ENCODE assay signal across 14 cellular contexts in the genomic region with DNA sequence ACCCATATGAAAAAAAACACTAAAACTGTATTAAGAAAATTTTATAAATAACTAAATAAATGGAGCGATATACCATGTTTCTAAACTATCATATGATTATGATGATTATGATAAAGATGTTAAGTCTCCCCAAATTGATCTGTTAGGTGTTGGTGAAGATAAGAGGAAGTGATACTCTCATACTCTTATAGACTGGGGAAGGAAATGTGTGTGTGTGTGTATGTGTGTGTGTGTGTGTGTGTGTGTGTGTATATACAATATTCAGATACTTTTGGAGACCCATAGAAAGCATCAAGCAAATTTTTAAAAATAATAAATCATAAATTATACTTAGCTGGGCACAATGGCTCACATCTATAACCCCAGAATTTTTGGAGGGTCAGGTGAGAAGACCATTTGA.
A peak's percentile ranks its signal among the peaks of the same experiment; 100 is the strongest.
DNase-seq lines count a peak whose midpoint lies in the region; ATAC-seq, FAIRE-seq and TF ChIP-seq lines count a peak whose summit lies in the region.
"Had no signal": no experiment of that assay in that cellular context is flagged by ENCODE, and none has a peak within 500 bp of the region (broad histone marks: within the 10 kb centered on the region; RNA-seq: fewer than 3 reads in every experiment).

No MANE protein-coding gene starts in this region.

- no peak for FAIRE-seq in GM18507 (lab: Jason Lieb, UNC)

- no peak overlapping the region for H3K4me3 Mint-ChIP-seq in CD4-positive, alpha-beta memory T cell
- H3K4me3 Mint-ChIP-seq: activated CD4-positive, alpha-beta T cell treated with anti-CD3 and anti-CD28 coated beads, Interleukin-2, amount 10 ng/mL, durations not matched to agents 24 days and 14 days; activated naive CD4-positive, alpha-beta T cell treated with anti-CD3 and anti-CD28 coated beads for 36 hours; naive thymus-derived CD8-positive, alpha-beta T cell had no signal

- H3K27ac Mint-ChIP-seq in CD4-positive, alpha-beta memory T cell = no peak overlapping the region
- H3K27ac Mint-ChIP-seq: activated CD4-positive, alpha-beta T cell treated with anti-CD3 and anti-CD28 coated beads, Interleukin-2, amount 10 ng/mL, durations not matched to agents 24 days and 14 days; activated naive CD4-positive, alpha-beta T cell treated with anti-CD3 and anti-CD28 coated beads for 36 hours; naive thymus-derived CD8-positive, alpha-beta T cell had no signal

- POLR2A ChIA-PET in CD4-positive, alpha-beta memory T cell (lab: Charles Lee; ENCODE audit: partially characterized antibody) = no interaction called here

- no peaks in the 10 kb centered on the region for H3K27me3 ChIP-seq in lower lobe of right lung (ENCODE audit: low read depth)
- H3K27me3 ChIP-seq in CD4-positive, alpha-beta memory T cell (ENCODE audit: insufficient read depth, low read length) = no peaks in the 10 kb centered on the region

- TF ChIP-seq POLR2A in NB4 (IDR thresholded peaks at IDR 0.05; ENCODE audit: extremely low read depth, insufficient read length) = no peak

- H3K4me1 ChIP-seq in lower lobe of right lung = no peaks in the 10 kb centered on the region
- no peaks in the 10 kb centered on the region for H3K4me1 ChIP-seq in CD4-positive, alpha-beta memory T cell (ENCODE audit: insufficient read depth, low read length)

- H3K4me1 Mint-ChIP-seq in CD4-positive, alpha-beta memory T cell = no peaks in the 10 kb centered on the region
- H3K4me1 Mint-ChIP-seq: activated CD4-positive, alpha-beta T cell treated with anti-CD3 and anti-CD28 coated beads, Interleukin-2, amount 10 ng/mL, durations not matched to agents 24 days and 14 days; naive thymus-derived CD8-positive, alpha-beta T cell had no signal

- CTCF ChIA-PET in CD4-positive, alpha-beta memory T cell (lab: Charles Lee; ENCODE audit: partially characterized antibody) = no interaction called here

- H3K9me3 Mint-ChIP-seq in CD4-positive, alpha-beta memory T cell = no peaks in the 10 kb centered on the region
- H3K9me3 Mint-ChIP-seq: activated CD4-positive, alpha-beta T cell treated with anti-CD3 and anti-CD28 coated beads, Interleukin-2, amount 10 ng/mL, durations not matched to agents 24 days and 14 days; activated naive CD4-positive, alpha-beta T cell treated with anti-CD3 and anti-CD28 coated beads for 36 hours; naive thymus-derived CD8-positive, alpha-beta T cell had no signal

- DNase-seq in GM18507 (ENCODE audit: extremely low spot score, insufficient read length, low read depth) = peak; percentile 0
- peak; percentile 14 for DNase-seq in NB4 (ENCODE audit: low read depth)
- no peak for DNase-seq in middle frontal gyrus (ENCODE audit: extremely low spot score, low spot score)
- no peak for DNase-seq in lower lobe of right lung
- DNase-seq in CD4-positive, alpha-beta memory T cell = no peak
- no peak for DNase-seq in GM03348 (ENCODE audit: low spot score)
- DNase-seq: activated CD4-positive, alpha-beta T cell treated with anti-CD3 and anti-CD28 coated beads, Interleukin-2, amount 10 ng/mL, durations not matched to agents 24 days and 14 days; activated naive CD4-positive, alpha-beta T cell treated with anti-CD3 and anti-CD28 coated beads for 36 hours; GOT3; islet precursor cell; naive thymus-derived CD8-positive, alpha-beta T cell; SK-N-SH had no signal

- intact Hi-C loops in lower lobe of right lung (cut with DNase I) = no loop called here
- intact Hi-C loops in CD4-positive, alpha-beta memory T cell (cut with micrococcal nuclease) = no loop called here

- no peaks in the 10 kb centered on the region for H3K9me3 ChIP-seq in lower lobe of right lung
- no peaks in the 10 kb centered on the region for H3K9me3 ChIP-seq in CD4-positive, alpha-beta memory T cell (ENCODE audit: control insufficient read depth in 1 of 2, low read length in 2 of 2)
- H3K9me3 ChIP-seq: SK-N-SH had no signal

- H3K36me3 Mint-ChIP-seq in CD4-positive, alpha-beta memory T cell = no peaks in the 10 kb centered on the region
- H3K36me3 Mint-ChIP-seq: naive thymus-derived CD8-positive, alpha-beta T cell had no signal

- H3K4me3 ChIP-seq in NB4 (ENCODE audit: low read depth, low read length) = no peak overlapping the region
- no peak overlapping the region for H3K4me3 ChIP-seq in lower lobe of right lung
- no peak overlapping the region for H3K4me3 ChIP-seq in CD4-positive, alpha-beta memory T cell (ENCODE audit: low read length in 2 of 2)

- ATAC-seq in GM21423 (IDR thresholded peaks at IDR 0.05; ENCODE audit: unreplicated experiment) = peak; percentile 83
- peak; percentile 89 for ATAC-seq in HG03066 (IDR thresholded peaks at IDR 0.05; ENCODE audit: low read depth, unreplicated experiment)
- no peak for ATAC-seq in lower lobe of right lung
- ATAC-seq: naive thymus-derived CD8-positive, alpha-beta T cell had no signal

- H3K27ac ChIP-seq in lower lobe of right lung = no peak overlapping the region
- no peak overlapping the region for H3K27ac ChIP-seq in CD4-positive, alpha-beta memory T cell (ENCODE audit: low read depth, low read length)

- TF ChIP-seq CTCF in NB4 (IDR thresholded peaks at IDR 0.05; ENCODE audit: low read depth, low read length) (no peak), lower lobe of right lung (IDR thresholded peaks at IDR 0.05) (no peak)

- peaks cover 0 to 2% of the 10 kb centered on the region in 2 donors for H3K27me3 Mint-ChIP-seq in CD4-positive, alpha-beta memory T cell
- H3K27me3 Mint-ChIP-seq: activated CD4-positive, alpha-beta T cell treated with anti-CD3 and anti-CD28 coated beads, Interleukin-2, amount 10 ng/mL, durations not matched to agents 24 days and 14 days had no signal

- H3K36me3 ChIP-seq in lower lobe of right lung = no peaks in the 10 kb centered on the region
- H3K36me3 ChIP-seq in CD4-positive, alpha-beta memory T cell (ENCODE audit: insufficient read depth, low read length) = no peaks in the 10 kb centered on the region

Comparison
In these comparisons a context has a peak if more than half of its experiments do, and no peak if none do; other contexts are left out.
1. DNase-seq: peak in GM18507 (single experiment) and NB4 (single experiment); none in middle frontal gyrus (single experiment), lower lobe of right lung (single experiment), CD4-positive, alpha-beta memory T cell (0 of 5) and GM03348 (single experiment).
2. ATAC-seq: peak in GM21423 (single experiment) and HG03066 (single experiment); none in lower lobe of right lung (0 of 2).